1 cellular context compared by ENCODE assay signal in the genomic region with DNA sequence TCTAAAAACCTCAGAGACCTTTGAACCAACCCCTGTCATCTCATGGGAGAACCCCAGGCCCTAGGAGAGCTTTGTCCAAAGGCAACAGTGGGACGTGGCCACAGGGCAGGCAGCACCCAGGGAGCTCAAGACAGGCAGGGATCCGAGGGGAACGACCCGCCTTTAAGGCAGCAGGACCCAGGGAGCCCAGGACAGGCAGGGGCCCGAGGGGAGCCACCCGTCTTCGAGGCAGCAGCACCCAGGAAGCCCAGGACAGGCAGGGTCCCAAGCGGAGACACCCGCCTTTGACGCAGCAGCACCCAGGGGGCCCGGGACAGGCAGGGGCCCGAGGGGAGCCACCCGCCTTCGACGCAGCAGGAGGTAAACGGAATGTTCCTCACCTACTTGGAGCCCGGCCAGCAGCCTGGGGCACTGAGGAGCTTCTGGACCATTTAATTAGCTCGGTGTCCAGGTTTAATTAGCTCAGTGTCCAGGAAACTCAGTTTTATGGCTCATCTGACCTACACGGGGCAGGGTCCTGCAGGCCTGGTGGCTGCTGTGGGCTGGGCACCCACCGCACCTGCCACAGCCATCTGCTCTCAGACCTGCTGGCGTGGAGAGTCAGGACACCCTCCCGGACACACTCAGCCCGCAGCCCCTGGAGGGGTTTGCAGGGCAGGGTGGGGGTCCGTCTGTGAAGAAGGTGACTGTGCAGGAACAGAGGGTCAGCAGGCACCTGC.
TF ChIP-seq lines count a peak whose summit lies in the region.

No MANE protein-coding gene starts in this region.

TF ChIP-seq in H1, 55 proteins besides CTCF, POLR2A, EP300 and RAD21:
- TF ChIP-seq NRF1 (IDR thresholded peaks at IDR 0.05; ENCODE audit: low read depth, low read length) (no peak), SAP30 (IDR thresholded peaks at IDR 0.05; ENCODE audit: insufficient read depth, insufficient replicate concordance, low read length) (no peak), MAFK (IDR thresholded peaks at IDR 0.05; ENCODE audit: low read depth, low read length) (no peak), KDM1A (IDR thresholded peaks at IDR 0.05; ENCODE audit: borderline replicate concordance, low read length) (no peak), BRCA1 (IDR thresholded peaks at IDR 0.05; ENCODE audit: low read depth, low read length) (no peak), CTBP2 (IDR thresholded peaks at IDR 0.05; ENCODE audit: borderline replicate concordance, insufficient read depth, insufficient read length, low read length) (no peak), JUN (IDR thresholded peaks at IDR 0.05; ENCODE audit: low read depth, low read length) (no peak), CEBPB (IDR thresholded peaks at IDR 0.05; ENCODE audit: low read depth, low read length) (no peak), CBX5 (IDR thresholded peaks at IDR 0.05; ENCODE audit: low read depth, low read length) (no peak), FOSL1 (IDR thresholded peaks at IDR 0.05; ENCODE audit: insufficient read depth, low read depth, low read length) (no peak), TCF12 (IDR thresholded peaks at IDR 0.05; ENCODE audit: low read depth, low read length) (no peak)
- TF ChIP-seq, protein P1, sequence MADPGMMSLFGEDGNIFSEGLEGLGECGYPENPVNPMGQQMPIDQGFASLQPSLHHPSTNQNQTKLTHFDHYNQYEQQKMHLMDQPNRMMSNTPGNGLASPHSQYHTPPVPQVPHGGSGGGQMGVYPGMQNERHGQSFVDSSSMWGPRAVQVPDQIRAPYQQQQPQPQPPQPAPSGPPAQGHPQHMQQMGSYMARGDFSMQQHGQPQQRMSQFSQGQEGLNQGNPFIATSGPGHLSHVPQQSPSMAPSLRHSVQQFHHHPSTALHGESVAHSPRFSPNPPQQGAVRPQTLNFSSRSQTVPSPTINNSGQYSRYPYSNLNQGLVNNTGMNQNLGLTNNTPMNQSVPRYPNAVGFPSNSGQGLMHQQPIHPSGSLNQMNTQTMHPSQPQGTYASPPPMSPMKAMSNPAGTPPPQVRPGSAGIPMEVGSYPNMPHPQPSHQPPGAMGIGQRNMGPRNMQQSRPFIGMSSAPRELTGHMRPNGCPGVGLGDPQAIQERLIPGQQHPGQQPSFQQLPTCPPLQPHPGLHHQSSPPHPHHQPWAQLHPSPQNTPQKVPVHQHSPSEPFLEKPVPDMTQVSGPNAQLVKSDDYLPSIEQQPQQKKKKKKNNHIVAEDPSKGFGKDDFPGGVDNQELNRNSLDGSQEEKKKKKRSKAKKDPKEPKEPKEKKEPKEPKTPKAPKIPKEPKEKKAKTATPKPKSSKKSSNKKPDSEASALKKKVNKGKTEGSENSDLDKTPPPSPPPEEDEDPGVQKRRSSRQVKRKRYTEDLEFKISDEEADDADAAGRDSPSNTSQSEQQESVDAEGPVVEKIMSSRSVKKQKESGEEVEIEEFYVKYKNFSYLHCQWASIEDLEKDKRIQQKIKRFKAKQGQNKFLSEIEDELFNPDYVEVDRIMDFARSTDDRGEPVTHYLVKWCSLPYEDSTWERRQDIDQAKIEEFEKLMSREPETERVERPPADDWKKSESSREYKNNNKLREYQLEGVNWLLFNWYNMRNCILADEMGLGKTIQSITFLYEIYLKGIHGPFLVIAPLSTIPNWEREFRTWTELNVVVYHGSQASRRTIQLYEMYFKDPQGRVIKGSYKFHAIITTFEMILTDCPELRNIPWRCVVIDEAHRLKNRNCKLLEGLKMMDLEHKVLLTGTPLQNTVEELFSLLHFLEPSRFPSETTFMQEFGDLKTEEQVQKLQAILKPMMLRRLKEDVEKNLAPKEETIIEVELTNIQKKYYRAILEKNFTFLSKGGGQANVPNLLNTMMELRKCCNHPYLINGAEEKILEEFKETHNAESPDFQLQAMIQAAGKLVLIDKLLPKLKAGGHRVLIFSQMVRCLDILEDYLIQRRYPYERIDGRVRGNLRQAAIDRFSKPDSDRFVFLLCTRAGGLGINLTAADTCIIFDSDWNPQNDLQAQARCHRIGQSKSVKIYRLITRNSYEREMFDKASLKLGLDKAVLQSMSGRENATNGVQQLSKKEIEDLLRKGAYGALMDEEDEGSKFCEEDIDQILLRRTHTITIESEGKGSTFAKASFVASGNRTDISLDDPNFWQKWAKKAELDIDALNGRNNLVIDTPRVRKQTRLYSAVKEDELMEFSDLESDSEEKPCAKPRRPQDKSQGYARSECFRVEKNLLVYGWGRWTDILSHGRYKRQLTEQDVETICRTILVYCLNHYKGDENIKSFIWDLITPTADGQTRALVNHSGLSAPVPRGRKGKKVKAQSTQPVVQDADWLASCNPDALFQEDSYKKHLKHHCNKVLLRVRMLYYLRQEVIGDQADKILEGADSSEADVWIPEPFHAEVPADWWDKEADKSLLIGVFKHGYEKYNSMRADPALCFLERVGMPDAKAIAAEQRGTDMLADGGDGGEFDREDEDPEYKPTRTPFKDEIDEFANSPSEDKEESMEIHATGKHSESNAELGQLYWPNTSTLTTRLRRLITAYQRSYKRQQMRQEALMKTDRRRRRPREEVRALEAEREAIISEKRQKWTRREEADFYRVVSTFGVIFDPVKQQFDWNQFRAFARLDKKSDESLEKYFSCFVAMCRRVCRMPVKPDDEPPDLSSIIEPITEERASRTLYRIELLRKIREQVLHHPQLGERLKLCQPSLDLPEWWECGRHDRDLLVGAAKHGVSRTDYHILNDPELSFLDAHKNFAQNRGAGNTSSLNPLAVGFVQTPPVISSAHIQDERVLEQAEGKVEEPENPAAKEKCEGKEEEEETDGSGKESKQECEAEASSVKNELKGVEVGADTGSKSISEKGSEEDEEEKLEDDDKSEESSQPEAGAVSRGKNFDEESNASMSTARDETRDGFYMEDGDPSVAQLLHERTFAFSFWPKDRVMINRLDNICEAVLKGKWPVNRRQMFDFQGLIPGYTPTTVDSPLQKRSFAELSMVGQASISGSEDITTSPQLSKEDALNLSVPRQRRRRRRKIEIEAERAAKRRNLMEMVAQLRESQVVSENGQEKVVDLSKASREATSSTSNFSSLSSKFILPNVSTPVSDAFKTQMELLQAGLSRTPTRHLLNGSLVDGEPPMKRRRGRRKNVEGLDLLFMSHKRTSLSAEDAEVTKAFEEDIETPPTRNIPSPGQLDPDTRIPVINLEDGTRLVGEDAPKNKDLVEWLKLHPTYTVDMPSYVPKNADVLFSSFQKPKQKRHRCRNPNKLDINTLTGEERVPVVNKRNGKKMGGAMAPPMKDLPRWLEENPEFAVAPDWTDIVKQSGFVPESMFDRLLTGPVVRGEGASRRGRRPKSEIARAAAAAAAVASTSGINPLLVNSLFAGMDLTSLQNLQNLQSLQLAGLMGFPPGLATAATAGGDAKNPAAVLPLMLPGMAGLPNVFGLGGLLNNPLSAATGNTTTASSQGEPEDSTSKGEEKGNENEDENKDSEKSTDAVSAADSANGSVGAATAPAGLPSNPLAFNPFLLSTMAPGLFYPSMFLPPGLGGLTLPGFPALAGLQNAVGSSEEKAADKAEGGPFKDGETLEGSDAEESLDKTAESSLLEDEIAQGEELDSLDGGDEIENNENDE (IDR thresholded peaks at IDR 0.05; ENCODE audit: insufficient replicate concordance, low read length): no peak
- TF ChIP-seq, protein P2, sequence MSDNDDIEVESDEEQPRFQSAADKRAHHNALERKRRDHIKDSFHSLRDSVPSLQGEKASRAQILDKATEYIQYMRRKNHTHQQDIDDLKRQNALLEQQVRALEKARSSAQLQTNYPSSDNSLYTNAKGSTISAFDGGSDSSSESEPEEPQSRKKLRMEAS (IDR thresholded peaks at IDR 0.05): no peak
